8 cellular contexts compared by ENCODE assay signal in the genomic region with DNA sequence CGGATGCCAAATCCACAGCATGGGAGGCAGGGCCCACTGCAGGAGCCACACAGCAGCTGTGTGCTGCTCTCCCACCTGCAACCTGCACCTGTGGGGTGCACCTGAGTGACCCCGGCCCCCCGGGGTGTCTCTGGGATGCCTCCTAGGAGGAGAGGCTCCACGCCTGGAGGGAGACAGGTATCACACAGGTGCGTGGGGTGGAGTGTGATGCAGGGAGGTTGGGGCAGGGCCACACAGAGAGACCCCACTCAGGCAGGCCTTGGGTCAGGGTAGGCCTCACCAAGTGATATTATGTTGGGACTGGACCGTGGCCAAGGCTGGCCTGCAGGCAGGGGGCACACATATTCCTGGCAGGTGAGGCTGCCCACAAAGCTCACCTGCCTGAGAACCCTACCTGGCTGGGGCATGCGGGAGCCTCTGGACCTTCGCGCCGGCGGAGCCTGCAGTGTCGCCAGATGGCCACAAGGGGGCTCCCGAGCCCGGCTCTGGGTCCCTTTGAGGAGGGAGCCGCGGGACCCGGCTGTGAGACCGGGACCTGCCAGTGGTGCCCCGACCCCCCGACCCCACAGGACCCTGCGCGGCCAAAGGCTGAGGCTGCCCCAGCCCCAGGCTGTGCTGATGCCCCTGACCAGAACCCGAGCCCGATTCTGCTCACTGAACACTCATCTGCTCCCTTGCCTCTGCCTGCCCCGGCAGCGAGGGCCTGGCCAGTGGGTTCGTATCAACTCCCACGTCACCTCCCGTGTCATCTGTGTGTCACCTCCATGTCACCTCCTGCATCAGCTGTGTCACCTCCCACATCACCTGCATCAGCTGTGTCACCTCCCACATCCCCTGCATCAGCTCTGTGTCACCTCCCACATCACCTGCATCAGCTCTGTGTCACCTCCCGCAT. TPM values are rescaled to one million over a fixed set of nuclear protein-coding genes. Genes with fewer than 3 reads are reported as not detected.
A peak's percentile ranks its signal among the peaks of the same experiment; 100 is the strongest.
DNase-seq lines count a peak whose midpoint lies in the region; TF ChIP-seq lines count a peak whose summit lies in the region.

No MANE protein-coding gene starts in this region.

- peak overlapping the region; percentile 53 for H3K4me2 ChIP-seq in OCI-LY3 (ENCODE audit: low read length)

- no peak overlapping the region for H3K9ac ChIP-seq in OCI-LY3 (ENCODE audit: low read length)

- no peaks in the 10 kb centered on the region for H3K36me3 Mint-ChIP-seq in activated T-helper 1 cell treated with anti-CD3 and anti-CD28 coated beads, Interleukin-12 subunit alpha, Interleukin-12 subunit beta, Interleukin-2, Interleukin-4 antibody, amounts not matched to agents 30 ng/mL and 10 ng/mL and 1 ng/mL, durations not matched to agents 14 hours and 24 hours and 36 hours (ENCODE audit: low read depth)

- no peaks in the 10 kb centered on the region for H3K36me3 ChIP-seq in OCI-LY3 (replicated peaks; ENCODE audit: low read depth, low read length)

- intact Hi-C loops in activated T-helper 1 cell treated with anti-CD3 and anti-CD28 coated beads, Interleukin-12 subunit alpha, Interleukin-12 subunit beta, Interleukin-2, Interleukin-4 antibody, amounts not matched to agents 30 ng/mL and 10 ng/mL and 1 ng/mL, durations not matched to agents 14 hours and 24 hours and 36 hours (cut with micrococcal nuclease): no loop called here

- peaks cover 7% of the 10 kb centered on the region for H3K27me3 Mint-ChIP-seq in activated T-helper 1 cell treated with anti-CD3 and anti-CD28 coated beads, Interleukin-12 subunit alpha, Interleukin-12 subunit beta, Interleukin-2, Interleukin-4 antibody, amounts not matched to agents 30 ng/mL and 10 ng/mL and 1 ng/mL, durations not matched to agents 14 hours and 24 hours and 36 hours (ENCODE audit: insufficient read depth)

- peaks cover 28% of the 10 kb centered on the region for H3K27me3 ChIP-seq in OCI-LY3 (ENCODE audit: low read depth, low read length)

- H2AFZ ChIP-seq in OCI-LY3 (ENCODE audit: low read depth, low read length): no peak overlapping the region

- no peaks in the 10 kb centered on the region for H3K4me1 Mint-ChIP-seq in activated T-helper 1 cell treated with anti-CD3 and anti-CD28 coated beads, Interleukin-12 subunit alpha, Interleukin-12 subunit beta, Interleukin-2, Interleukin-4 antibody, amounts not matched to agents 30 ng/mL and 10 ng/mL and 1 ng/mL, durations not matched to agents 14 hours and 24 hours and 36 hours (ENCODE audit: low read depth)

- DNase-seq in NCI-H2196 (lab: John Stamatoyannopoulos, UW; ENCODE audit: unreplicated experiment): peak; percentile 28
- DNase-seq in NCI-H2196 treated with DMSO at 0.1 percent for 48 hours (lab: John Stamatoyannopoulos, UW; ENCODE audit: unreplicated experiment): no peak
- peak; percentile 53 for DNase-seq in activated T-helper 1 cell treated with anti-CD3 and anti-CD28 coated beads, Interleukin-12 subunit alpha, Interleukin-12 subunit beta, Interleukin-2, Interleukin-4 antibody, amounts not matched to agents 30 ng/mL and 10 ng/mL and 1 ng/mL, durations not matched to agents 14 hours and 24 hours and 36 hours (ENCODE audit: low spot score)
- DNase-seq in fibroblast of villous mesenchyme (ENCODE audit: low read depth): no peak
- peak; percentile 10 for DNase-seq in pons (ENCODE audit: low spot score)
- DNase-seq in OCI-M2 (lab: John Stamatoyannopoulos, UW; ENCODE audit: unreplicated experiment): no peak
- DNase-seq in DMS153 (lab: John Stamatoyannopoulos, UW): no peak

- no peak overlapping the region for H3K27ac ChIP-seq in OCI-LY3 (ENCODE audit: low read length)

- 0 out of 2 replicates have a peak, but pooled peaks cover 2% of the 10 kb centered on the region for H3K9me3 ChIP-seq in OCI-LY3 (ENCODE audit: insufficient read depth, low read length)

- no peaks in the 10 kb centered on the region for H3K9me3 Mint-ChIP-seq in activated T-helper 1 cell treated with anti-CD3 and anti-CD28 coated beads, Interleukin-12 subunit alpha, Interleukin-12 subunit beta, Interleukin-2, Interleukin-4 antibody, amounts not matched to agents 30 ng/mL and 10 ng/mL and 1 ng/mL, durations not matched to agents 14 hours and 24 hours and 36 hours

- H3K4me3 Mint-ChIP-seq in activated T-helper 1 cell treated with anti-CD3 and anti-CD28 coated beads, Interleukin-12 subunit alpha, Interleukin-12 subunit beta, Interleukin-2, Interleukin-4 antibody, amounts not matched to agents 30 ng/mL and 10 ng/mL and 1 ng/mL, durations not matched to agents 14 hours and 24 hours and 36 hours: no peak overlapping the region

- H3K27ac Mint-ChIP-seq in activated T-helper 1 cell treated with anti-CD3 and anti-CD28 coated beads, Interleukin-12 subunit alpha, Interleukin-12 subunit beta, Interleukin-2, Interleukin-4 antibody, amounts not matched to agents 30 ng/mL and 10 ng/mL and 1 ng/mL, durations not matched to agents 14 hours and 24 hours and 36 hours: no peak overlapping the region

- H3K79me2 ChIP-seq in OCI-LY3 (ENCODE audit: low read length): no peaks in the 10 kb centered on the region

- H3K4me3 ChIP-seq in OCI-LY3 (ENCODE audit: low read length) (no peak overlapping the region), fibroblast of villous mesenchyme (ENCODE audit: low read depth, low read length) (no peak overlapping the region)

- H3K4me1 ChIP-seq in OCI-LY3 (ENCODE audit: low read length): no peaks in the 10 kb centered on the region

- no peaks in the 10 kb centered on the region for H4K20me1 ChIP-seq in OCI-LY3 (ENCODE audit: insufficient read depth, low read length)

- peak; percentile 87 for TF ChIP-seq CTCF in OCI-LY3 (IDR thresholded peaks at IDR 0.05; ENCODE audit: low read depth, low read length)
- TF ChIP-seq CTCF in fibroblast of villous mesenchyme (IDR thresholded peaks at IDR 0.05; ENCODE audit: insufficient read depth, low read depth, low read length): peak; percentile 86

RNA-seq across cellular contexts. Expression of a gene that starts 11.4 kb away (rescaled TPM):
- 9.9 and 11.7 TPM in 2 replicates for total RNA-seq in activated T-helper 1 cell treated with anti-CD3 and anti-CD28 coated beads, Interleukin-12 subunit alpha, Interleukin-12 subunit beta, Interleukin-2, Interleukin-4 antibody, amounts not matched to agents 30 ng/mL and 10 ng/mL and 1 ng/mL, durations not matched to agents 14 hours and 24 hours and 36 hours
- total RNA-seq in fibroblast of villous mesenchyme: 2.9 and 5.2 TPM in 2 replicates

RNA-seq across cellular contexts. Expression of a gene that starts 46.8 kb away (rescaled TPM):
- total RNA-seq in activated T-helper 1 cell treated with anti-CD3 and anti-CD28 coated beads, Interleukin-12 subunit alpha, Interleukin-12 subunit beta, Interleukin-2, Interleukin-4 antibody, amounts not matched to agents 30 ng/mL and 10 ng/mL and 1 ng/mL, durations not matched to agents 14 hours and 24 hours and 36 hours: 44.5 and 46.1 TPM in 2 replicates
- total RNA-seq in fibroblast of villous mesenchyme: 7.3 and 8.4 TPM in 2 replicates

RNA-seq across cellular contexts. Expression of a gene that starts 51.1 kb away (rescaled TPM):
- total RNA-seq in activated T-helper 1 cell treated with anti-CD3 and anti-CD28 coated beads, Interleukin-12 subunit alpha, Interleukin-12 subunit beta, Interleukin-2, Interleukin-4 antibody, amounts not matched to agents 30 ng/mL and 10 ng/mL and 1 ng/mL, durations not matched to agents 14 hours and 24 hours and 36 hours: 97.1 and 103 TPM in 2 replicates
- 1.3 and 2.6 TPM in 2 replicates for total RNA-seq in fibroblast of villous mesenchyme

Comparison
In these comparisons a context has a peak if more than half of its experiments do, and no peak if none do; other contexts are left out.
1. DNase-seq: peak in NCI-H2196 (single experiment), activated T-helper 1 cell treated with anti-CD3 and anti-CD28 coated beads, Interleukin-12 subunit alpha, Interleukin-12 subunit beta, Interleukin-2, Interleukin-4 antibody, amounts not matched to agents 30 ng/mL and 10 ng/mL and 1 ng/mL, durations not matched to agents 14 hours and 24 hours and 36 hours (single experiment) and pons (single experiment); none in NCI-H2196 treated with DMSO at 0.1 percent for 48 hours (single experiment), fibroblast of villous mesenchyme (single experiment), OCI-M2 (single experiment) and DMS153 (single experiment).
2. RNA of a gene that starts 51.1 kb away (total RNA-seq): 97.1 to 103 TPM in activated T-helper 1 cell treated with anti-CD3 and anti-CD28 coated beads, Interleukin-12 subunit alpha, Interleukin-12 subunit beta, Interleukin-2, Interleukin-4 antibody, amounts not matched to agents 30 ng/mL and 10 ng/mL and 1 ng/mL, durations not matched to agents 14 hours and 24 hours and 36 hours; 1.3 to 2.6 TPM in fibroblast of villous mesenchyme; every median in the first group is over 10 times any median in the second.